1 cellular context compared by ENCODE assay signal in the genomic region with DNA sequence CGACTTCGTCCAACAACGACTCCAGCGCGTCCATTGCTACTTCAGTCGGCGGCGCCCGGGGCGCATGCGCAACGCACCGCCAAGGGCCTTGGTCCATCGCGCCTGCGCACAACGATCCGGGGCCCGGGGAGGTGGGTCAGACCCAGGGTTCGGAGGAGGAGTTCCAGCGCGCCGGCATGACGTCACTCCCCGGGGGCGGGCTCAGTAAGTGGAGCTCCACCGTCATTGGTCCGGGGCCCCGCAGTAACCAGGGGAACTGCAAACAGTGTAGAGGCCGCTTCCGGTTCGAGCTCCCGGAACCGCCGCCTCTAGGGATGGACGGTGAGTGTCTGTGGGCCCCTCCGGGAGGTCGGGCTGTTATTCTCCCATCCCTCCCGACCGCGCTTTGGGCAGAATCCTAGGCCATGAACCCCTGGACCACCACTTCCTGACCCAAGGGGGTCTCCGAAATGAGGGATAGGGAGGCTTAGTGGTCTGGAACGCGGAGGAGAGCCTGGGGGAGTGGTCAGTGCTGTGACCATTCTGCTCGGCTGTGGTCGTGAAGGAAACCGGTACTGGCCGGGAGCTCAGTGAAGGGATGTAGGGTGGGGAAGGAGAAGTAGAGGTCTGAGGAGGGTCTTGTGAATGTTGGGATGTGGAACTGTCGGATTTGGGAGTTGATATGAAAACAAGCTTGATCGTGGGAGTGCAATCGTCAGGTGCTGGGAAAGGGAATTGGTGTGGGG.
TF ChIP-seq lines count a peak whose summit lies in the region.

A gene with protein sequence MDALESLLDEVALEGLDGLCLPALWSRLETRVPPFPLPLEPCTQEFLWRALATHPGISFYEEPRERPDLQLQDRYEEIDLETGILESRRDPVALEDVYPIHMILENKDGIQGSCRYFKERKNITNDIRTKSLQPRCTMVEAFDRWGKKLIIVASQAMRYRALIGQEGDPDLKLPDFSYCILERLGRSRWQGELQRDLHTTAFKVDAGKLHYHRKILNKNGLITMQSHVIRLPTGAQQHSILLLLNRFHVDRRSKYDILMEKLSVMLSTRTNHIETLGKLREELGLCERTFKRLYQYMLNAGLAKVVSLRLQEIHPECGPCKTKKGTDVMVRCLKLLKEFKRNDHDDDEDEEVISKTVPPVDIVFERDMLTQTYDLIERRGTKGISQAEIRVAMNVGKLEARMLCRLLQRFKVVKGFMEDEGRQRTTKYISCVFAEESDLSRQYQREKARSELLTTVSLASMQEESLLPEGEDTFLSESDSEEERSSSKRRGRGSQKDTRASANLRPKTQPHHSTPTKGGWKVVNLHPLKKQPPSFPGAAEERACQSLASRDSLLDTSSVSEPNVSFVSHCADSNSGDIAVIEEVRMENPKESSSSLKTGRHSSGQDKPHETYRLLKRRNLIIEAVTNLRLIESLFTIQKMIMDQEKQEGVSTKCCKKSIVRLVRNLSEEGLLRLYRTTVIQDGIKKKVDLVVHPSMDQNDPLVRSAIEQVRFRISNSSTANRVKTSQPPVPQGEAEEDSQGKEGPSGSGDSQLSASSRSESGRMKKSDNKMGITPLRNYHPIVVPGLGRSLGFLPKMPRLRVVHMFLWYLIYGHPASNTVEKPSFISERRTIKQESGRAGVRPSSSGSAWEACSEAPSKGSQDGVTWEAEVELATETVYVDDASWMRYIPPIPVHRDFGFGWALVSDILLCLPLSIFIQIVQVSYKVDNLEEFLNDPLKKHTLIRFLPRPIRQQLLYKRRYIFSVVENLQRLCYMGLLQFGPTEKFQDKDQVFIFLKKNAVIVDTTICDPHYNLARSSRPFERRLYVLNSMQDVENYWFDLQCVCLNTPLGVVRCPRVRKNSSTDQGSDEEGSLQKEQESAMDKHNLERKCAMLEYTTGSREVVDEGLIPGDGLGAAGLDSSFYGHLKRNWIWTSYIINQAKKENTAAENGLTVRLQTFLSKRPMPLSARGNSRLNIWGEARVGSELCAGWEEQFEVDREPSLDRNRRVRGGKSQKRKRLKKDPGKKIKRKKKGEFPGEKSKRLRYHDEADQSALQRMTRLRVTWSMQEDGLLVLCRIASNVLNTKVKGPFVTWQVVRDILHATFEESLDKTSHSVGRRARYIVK (N-terminal part only) (minus strand): TSS at position 57 of the 725 bp plus-strand sequence. CDS start 23 bp downstream, at position 34.
Gene KATNIP, plus strand, starts transcription at position 288 of the 725 bp plus-strand sequence. Its CDS starts 27 bp downstream, at position 315.

TF ChIP-seq in HepG2, 621 proteins besides CTCF, POLR2A, EP300 and RAD21 (continued from another document and continues in another):
- TF ChIP-seq, protein P1, sequence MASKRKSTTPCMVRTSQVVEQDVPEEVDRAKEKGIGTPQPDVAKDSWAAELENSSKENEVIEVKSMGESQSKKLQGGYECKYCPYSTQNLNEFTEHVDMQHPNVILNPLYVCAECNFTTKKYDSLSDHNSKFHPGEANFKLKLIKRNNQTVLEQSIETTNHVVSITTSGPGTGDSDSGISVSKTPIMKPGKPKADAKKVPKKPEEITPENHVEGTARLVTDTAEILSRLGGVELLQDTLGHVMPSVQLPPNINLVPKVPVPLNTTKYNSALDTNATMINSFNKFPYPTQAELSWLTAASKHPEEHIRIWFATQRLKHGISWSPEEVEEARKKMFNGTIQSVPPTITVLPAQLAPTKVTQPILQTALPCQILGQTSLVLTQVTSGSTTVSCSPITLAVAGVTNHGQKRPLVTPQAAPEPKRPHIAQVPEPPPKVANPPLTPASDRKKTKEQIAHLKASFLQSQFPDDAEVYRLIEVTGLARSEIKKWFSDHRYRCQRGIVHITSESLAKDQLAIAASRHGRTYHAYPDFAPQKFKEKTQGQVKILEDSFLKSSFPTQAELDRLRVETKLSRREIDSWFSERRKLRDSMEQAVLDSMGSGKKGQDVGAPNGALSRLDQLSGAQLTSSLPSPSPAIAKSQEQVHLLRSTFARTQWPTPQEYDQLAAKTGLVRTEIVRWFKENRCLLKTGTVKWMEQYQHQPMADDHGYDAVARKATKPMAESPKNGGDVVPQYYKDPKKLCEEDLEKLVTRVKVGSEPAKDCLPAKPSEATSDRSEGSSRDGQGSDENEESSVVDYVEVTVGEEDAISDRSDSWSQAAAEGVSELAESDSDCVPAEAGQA (IDR thresholded peaks at IDR 0.05; ENCODE audit: low read depth) = peak; percentile 61; the same call in 1 of the 2 replicates
- TF ChIP-seq, protein P1 (CRISPR knock-in tag; IDR thresholded peaks at IDR 0.05; ENCODE audit: borderline replicate concordance) = no peak
- TF ChIP-seq ZNF720 (CRISPR knock-in tag; IDR thresholded peaks at IDR 0.05) (no peak), ZNF652 (CRISPR knock-in tag; IDR thresholded peaks at IDR 0.05; ENCODE audit: borderline replicate concordance, low read depth) (no peak), SIN3A (IDR thresholded peaks at IDR 0.05; ENCODE audit: borderline replicate concordance, low read depth, low read length) (peak; percentile 97), MAF1 (CRISPR knock-in tag; IDR thresholded peaks at IDR 0.05; ENCODE audit: borderline replicate concordance) (peak; percentile 87; the same call in 1 of the 2 replicates), ZC3H4 (CRISPR knock-in tag; IDR thresholded peaks at IDR 0.05; ENCODE audit: borderline replicate concordance) (peak; percentile 61; the same call in 1 of the 2 replicates), ZNF33B (CRISPR knock-in tag; IDR thresholded peaks at IDR 0.05) (0 out of 2 replicates have a peak, but pooled peaks have one; percentile 22), ZNF776 (CRISPR knock-in tag; IDR thresholded peaks at IDR 0.05) (no peak), ZNF264 (CRISPR knock-in tag; IDR thresholded peaks at IDR 0.05) (peak; percentile 81; the same call in 1 of the 2 replicates), PHB2 (IDR thresholded peaks at IDR 0.05; ENCODE audit: partially characterized antibody) (no peak), BATF2 (CRISPR knock-in tag; IDR thresholded peaks at IDR 0.05) (no peak), ZNF713 (CRISPR knock-in tag; IDR thresholded peaks at IDR 0.05) (no peak), KMT2B (CRISPR knock-in tag; IDR thresholded peaks at IDR 0.05) (peak; percentile 80; the same call in 1 of the 2 replicates), ZNF589 (CRISPR knock-in tag; conservative IDR thresholded peaks at IDR 0.05) (0 out of 2 replicates have a peak, but pooled peaks have one; percentile 37), ZFP37 (CRISPR knock-in tag; IDR thresholded peaks at IDR 0.05; ENCODE audit: borderline replicate concordance) (no peak), ZNF431 (CRISPR knock-in tag; IDR thresholded peaks at IDR 0.05; ENCODE audit: borderline replicate concordance, low read depth) (0 out of 2 replicates have a peak, but pooled peaks have one; percentile 36), SP4 (CRISPR knock-in tag; IDR thresholded peaks at IDR 0.05) (peak; percentile 84), XRCC5 (optimal IDR thresholded peaks at IDR 0.05; ENCODE audit: low read length) (peak; percentile 58)
- TF ChIP-seq, protein P2, sequence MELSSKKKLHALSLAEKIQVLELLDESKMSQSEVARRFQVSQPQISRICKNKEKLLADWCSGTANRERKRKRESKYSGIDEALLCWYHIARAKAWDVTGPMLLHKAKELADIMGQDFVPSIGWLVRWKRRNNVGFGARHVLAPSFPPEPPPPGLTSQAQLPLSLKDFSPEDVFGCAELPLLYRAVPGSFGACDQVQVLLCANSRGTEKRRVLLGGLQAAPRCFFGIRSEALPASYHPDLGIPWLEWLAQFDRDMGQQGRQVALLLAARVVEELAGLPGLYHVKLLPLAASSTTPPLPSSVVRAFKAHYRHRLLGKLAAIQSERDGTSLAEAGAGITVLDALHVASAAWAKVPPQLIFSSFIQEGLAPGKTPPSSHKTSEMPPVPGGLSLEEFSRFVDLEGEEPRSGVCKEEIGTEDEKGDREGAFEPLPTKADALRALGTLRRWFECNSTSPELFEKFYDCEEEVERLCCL (CRISPR knock-in tag; IDR thresholded peaks at IDR 0.05; ENCODE audit: borderline replicate concordance) = peak; percentile 89; the same call in 1 of the 2 replicates
- TF ChIP-seq, protein P3, sequence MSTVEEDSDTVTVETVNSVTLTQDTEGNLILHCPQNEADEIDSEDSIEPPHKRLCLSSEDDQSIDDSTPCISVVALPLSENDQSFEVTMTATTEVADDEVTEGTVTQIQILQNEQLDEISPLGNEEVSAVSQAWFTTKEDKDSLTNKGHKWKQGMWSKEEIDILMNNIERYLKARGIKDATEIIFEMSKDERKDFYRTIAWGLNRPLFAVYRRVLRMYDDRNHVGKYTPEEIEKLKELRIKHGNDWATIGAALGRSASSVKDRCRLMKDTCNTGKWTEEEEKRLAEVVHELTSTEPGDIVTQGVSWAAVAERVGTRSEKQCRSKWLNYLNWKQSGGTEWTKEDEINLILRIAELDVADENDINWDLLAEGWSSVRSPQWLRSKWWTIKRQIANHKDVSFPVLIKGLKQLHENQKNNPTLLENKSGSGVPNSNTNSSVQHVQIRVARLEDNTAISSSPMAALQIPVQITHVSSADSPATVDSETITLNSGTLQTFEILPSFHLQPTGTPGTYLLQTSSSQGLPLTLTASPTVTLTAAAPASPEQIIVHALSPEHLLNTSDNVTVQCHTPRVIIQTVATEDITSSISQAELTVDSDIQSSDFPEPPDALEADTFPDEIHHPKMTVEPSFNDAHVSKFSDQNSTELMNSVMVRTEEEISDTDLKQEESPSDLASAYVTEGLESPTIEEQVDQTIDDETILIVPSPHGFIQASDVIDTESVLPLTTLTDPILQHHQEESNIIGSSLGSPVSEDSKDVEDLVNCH (CRISPR knock-in tag; IDR thresholded peaks at IDR 0.05) = no peak
- TF ChIP-seq, protein P4, sequence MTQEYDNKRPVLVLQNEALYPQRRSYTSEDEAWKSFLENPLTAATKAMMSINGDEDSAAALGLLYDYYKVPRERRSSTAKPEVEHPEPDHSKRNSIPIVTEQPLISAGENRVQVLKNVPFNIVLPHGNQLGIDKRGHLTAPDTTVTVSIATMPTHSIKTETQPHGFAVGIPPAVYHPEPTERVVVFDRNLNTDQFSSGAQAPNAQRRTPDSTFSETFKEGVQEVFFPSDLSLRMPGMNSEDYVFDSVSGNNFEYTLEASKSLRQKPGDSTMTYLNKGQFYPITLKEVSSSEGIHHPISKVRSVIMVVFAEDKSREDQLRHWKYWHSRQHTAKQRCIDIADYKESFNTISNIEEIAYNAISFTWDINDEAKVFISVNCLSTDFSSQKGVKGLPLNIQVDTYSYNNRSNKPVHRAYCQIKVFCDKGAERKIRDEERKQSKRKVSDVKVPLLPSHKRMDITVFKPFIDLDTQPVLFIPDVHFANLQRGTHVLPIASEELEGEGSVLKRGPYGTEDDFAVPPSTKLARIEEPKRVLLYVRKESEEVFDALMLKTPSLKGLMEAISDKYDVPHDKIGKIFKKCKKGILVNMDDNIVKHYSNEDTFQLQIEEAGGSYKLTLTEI (CRISPR knock-in tag; conservative IDR thresholded peaks at IDR 0.05) = no peak
- TF ChIP-seq, protein P5, sequence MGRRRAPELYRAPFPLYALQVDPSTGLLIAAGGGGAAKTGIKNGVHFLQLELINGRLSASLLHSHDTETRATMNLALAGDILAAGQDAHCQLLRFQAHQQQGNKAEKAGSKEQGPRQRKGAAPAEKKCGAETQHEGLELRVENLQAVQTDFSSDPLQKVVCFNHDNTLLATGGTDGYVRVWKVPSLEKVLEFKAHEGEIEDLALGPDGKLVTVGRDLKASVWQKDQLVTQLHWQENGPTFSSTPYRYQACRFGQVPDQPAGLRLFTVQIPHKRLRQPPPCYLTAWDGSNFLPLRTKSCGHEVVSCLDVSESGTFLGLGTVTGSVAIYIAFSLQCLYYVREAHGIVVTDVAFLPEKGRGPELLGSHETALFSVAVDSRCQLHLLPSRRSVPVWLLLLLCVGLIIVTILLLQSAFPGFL (CRISPR knock-in tag; IDR thresholded peaks at IDR 0.05) = 0 out of 2 replicates have a peak, but pooled peaks have one; percentile 48
- TF ChIP-seq, protein P6, sequence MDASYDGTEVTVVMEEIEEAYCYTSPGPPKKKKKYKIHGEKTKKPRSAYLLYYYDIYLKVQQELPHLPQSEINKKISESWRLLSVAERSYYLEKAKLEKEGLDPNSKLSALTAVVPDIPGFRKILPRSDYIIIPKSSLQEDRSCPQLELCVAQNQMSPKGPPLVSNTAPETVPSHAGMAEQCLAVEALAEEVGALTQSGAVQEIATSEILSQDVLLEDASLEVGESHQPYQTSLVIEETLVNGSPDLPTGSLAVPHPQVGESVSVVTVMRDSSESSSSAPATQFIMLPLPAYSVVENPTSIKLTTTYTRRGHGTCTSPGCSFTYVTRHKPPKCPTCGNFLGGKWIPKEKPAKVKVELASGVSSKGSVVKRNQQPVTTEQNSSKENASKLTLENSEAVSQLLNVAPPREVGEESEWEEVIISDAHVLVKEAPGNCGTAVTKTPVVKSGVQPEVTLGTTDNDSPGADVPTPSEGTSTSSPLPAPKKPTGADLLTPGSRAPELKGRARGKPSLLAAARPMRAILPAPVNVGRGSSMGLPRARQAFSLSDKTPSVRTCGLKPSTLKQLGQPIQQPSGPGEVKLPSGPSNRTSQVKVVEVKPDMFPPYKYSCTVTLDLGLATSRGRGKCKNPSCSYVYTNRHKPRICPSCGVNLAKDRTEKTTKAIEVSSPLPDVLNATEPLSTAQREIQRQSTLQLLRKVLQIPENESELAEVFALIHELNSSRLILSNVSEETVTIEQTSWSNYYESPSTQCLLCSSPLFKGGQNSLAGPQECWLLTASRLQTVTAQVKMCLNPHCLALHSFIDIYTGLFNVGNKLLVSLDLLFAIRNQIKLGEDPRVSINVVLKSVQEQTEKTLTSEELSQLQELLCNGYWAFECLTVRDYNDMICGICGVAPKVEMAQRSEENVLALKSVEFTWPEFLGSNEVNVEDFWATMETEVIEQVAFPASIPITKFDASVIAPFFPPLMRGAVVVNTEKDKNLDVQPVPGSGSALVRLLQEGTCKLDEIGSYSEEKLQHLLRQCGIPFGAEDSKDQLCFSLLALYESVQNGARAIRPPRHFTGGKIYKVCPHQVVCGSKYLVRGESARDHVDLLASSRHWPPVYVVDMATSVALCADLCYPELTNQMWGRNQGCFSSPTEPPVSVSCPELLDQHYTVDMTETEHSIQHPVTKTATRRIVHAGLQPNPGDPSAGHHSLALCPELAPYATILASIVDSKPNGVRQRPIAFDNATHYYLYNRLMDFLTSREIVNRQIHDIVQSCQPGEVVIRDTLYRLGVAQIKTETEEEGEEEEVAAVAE (CRISPR knock-in tag; IDR thresholded peaks at IDR 0.05; ENCODE audit: borderline replicate concordance) = peak; percentile 87
